In the genomic region with DNA sequence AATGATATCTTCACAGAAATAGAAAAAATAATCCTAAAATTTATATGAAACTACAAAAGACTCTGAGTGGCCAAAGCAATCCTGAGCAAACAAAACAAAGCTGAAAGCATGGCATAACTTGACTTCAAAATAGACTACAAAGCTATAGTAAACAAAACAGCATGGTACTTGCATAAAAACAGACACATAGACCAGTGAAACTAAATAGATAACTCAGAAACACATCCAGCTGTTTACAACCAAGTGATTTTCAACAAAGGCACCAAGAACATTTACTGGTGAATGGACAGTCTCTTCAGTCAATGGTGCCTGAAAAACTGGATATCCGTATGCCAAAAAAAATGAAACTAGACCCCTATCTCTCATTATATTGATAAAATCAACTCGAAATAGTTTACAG, we compare ENCODE assay signal across 10 cellular contexts. TPM values are rescaled to one million over a fixed set of nuclear protein-coding genes. Genes with fewer than 3 reads are reported as not detected.
"Had no signal": no experiment of that assay in that cellular context is flagged by ENCODE, and none has a peak within 500 bp of the region (broad histone marks: within the 10 kb centered on the region; RNA-seq: fewer than 3 reads in every experiment).

No MANE protein-coding gene starts in this region.

- ATAC-seq: HepG2 had no signal

- DNase-seq: IMR-90, KBM-7, KG1 had no signal

- H3K4me3 Mint-ChIP-seq: IgD-negative memory B cell had no signal

- H3K27ac Mint-ChIP-seq: IgD-negative memory B cell had no signal

- H3K27me3 Mint-ChIP-seq: IgD-negative memory B cell had no signal

- H3K9ac ChIP-seq: KMS-11 had no signal

- H3K4me2 ChIP-seq: KMS-11 had no signal

- FAIRE-seq: HepG2, HTR-8/SVneo had no signal

- H3K27ac ChIP-seq: HL-60, KMS-11 had no signal

RNA-seq across cellular contexts. Expression of a gene that starts 25.2 kb away (rescaled TPM):
- total RNA-seq: HepG2, HT-29, HT1080, IMR-90 had no signal
- polyA plus RNA-seq: IgD-negative memory B cell, IMR-90 had no signal

RNA-seq across cellular contexts. Expression of a gene that starts 25.7 kb away (rescaled TPM):
- total RNA-seq: HepG2 had no signal
- polyA plus RNA-seq: HepG2 had no signal
